13 cellular contexts compared by ENCODE assay signal in genomic region chr21:43364851-43365424, GRCh38.
DNase-seq lines count a peak whose midpoint lies in the region; ATAC-seq lines count a peak whose summit lies in the region.
"Had no signal": no experiment of that assay in that cellular context is flagged by ENCODE, and none has a peak within 500 bp of the region (broad histone marks: within the 10 kb centered on the region; RNA-seq: fewer than 3 reads in every experiment).

No MANE protein-coding gene starts in this region.

- H3K4me1 Mint-ChIP-seq in activated CD4-positive, alpha-beta T cell treated with anti-CD3 and anti-CD28 coated beads for 36 hours = peaks cover 20% of the 10 kb centered on the region
- peaks cover 24% of the 10 kb centered on the region for H3K4me1 Mint-ChIP-seq in activated CD4-positive, alpha-beta T cell treated with anti-CD3 and anti-CD28 coated beads, Interleukin-2, amount 10 ng/mL, durations not matched to agents 24 days and 14 days
- H3K4me1 Mint-ChIP-seq in activated naive CD8-positive, alpha-beta T cell treated with anti-CD3 and anti-CD28 coated beads, Interleukin-2, amount 50 U/mL, for 24 hours = peaks cover 31% of the 10 kb centered on the region
- peaks cover 61% of the 10 kb centered on the region for H3K4me1 Mint-ChIP-seq in stimulated activated memory B cell treated with anti-CD40 and anti-IgM and Interleukin-4, amounts not matched to agents 10 μg/mL and 1 μg/mL and 100 μg/mL, for 72 hours

- H3K27ac Mint-ChIP-seq in activated CD4-positive, alpha-beta T cell treated with anti-CD3 and anti-CD28 coated beads for 36 hours = peak overlapping the region; percentile 67
- no peak overlapping the region for H3K27ac Mint-ChIP-seq in activated CD4-positive, alpha-beta T cell treated with anti-CD3 and anti-CD28 coated beads, Interleukin-2, amount 10 ng/mL, durations not matched to agents 24 days and 14 days
- H3K27ac Mint-ChIP-seq in activated naive CD8-positive, alpha-beta T cell treated with anti-CD3 and anti-CD28 coated beads, Interleukin-2, amount 50 U/mL, for 24 hours = peak overlapping the region; percentile 13
- peak overlapping the region; percentile 2 for H3K27ac Mint-ChIP-seq in stimulated activated memory B cell treated with anti-CD40 and anti-IgM and Interleukin-4, amounts not matched to agents 10 μg/mL and 1 μg/mL and 100 μg/mL, for 72 hours

- H3K36me3 ChIP-seq in H7 (replicated peaks; ENCODE audit: control insufficient read depth, insufficient read depth, low read length) = no peaks in the 10 kb centered on the region
- H3K36me3 ChIP-seq: cardiac muscle cell, thoracic aorta had no signal

- POLR2A ChIA-PET in activated CD4-positive, alpha-beta T cell treated with anti-CD3 and anti-CD28 coated beads for 36 hours (lab: Charles Lee) = no interaction called here

- CTCF ChIA-PET in activated CD4-positive, alpha-beta T cell treated with anti-CD3 and anti-CD28 coated beads for 36 hours (lab: Charles Lee) = no interaction called here

- no peak overlapping the region for H3K4me3 Mint-ChIP-seq in activated CD4-positive, alpha-beta T cell treated with anti-CD3 and anti-CD28 coated beads for 36 hours
- H3K4me3 Mint-ChIP-seq in activated CD4-positive, alpha-beta T cell treated with anti-CD3 and anti-CD28 coated beads, Interleukin-2, amount 10 ng/mL, durations not matched to agents 24 days and 14 days = no peak overlapping the region
- no peak overlapping the region for H3K4me3 Mint-ChIP-seq in activated naive CD8-positive, alpha-beta T cell treated with anti-CD3 and anti-CD28 coated beads, Interleukin-2, amount 50 U/mL, for 24 hours
- no peak overlapping the region for H3K4me3 Mint-ChIP-seq in stimulated activated memory B cell treated with anti-CD40 and anti-IgM and Interleukin-4, amounts not matched to agents 10 μg/mL and 1 μg/mL and 100 μg/mL, for 72 hours

- no peaks in the 10 kb centered on the region for H3K9me3 Mint-ChIP-seq in activated CD4-positive, alpha-beta T cell treated with anti-CD3 and anti-CD28 coated beads for 36 hours (ENCODE audit: low read depth)
- H3K9me3 Mint-ChIP-seq in activated CD4-positive, alpha-beta T cell treated with anti-CD3 and anti-CD28 coated beads, Interleukin-2, amount 10 ng/mL, durations not matched to agents 24 days and 14 days = no peaks in the 10 kb centered on the region
- H3K9me3 Mint-ChIP-seq in activated naive CD8-positive, alpha-beta T cell treated with anti-CD3 and anti-CD28 coated beads, Interleukin-2, amount 50 U/mL, for 24 hours = no peaks in the 10 kb centered on the region
- H3K9me3 Mint-ChIP-seq in stimulated activated memory B cell treated with anti-CD40 and anti-IgM and Interleukin-4, amounts not matched to agents 10 μg/mL and 1 μg/mL and 100 μg/mL, for 72 hours = no peaks in the 10 kb centered on the region
- H3K9me3 Mint-ChIP-seq: activated naive CD4-positive, alpha-beta T cell treated with anti-CD3 and anti-CD28 coated beads, Interleukin-2, amount 50 U/mL, for 72 hours had no signal

- no peak for DNase-seq in activated CD4-positive, alpha-beta T cell treated with anti-CD3 and anti-CD28 coated beads for 36 hours
- no peak for DNase-seq in activated CD4-positive, alpha-beta T cell treated with anti-CD3 and anti-CD28 coated beads, Interleukin-2, amount 10 ng/mL, durations not matched to agents 24 days and 14 days
- DNase-seq in NCI-H2107 (lab: John Stamatoyannopoulos, UW) (peak; percentile 54), activated T-cell treated with anti-CD3 and anti-CD28 coated beads for 4 hours (no peak), H7 (no peak), globus pallidus (ENCODE audit: low spot score) (no peak)
- no peak for DNase-seq in activated naive CD8-positive, alpha-beta T cell treated with anti-CD3 and anti-CD28 coated beads, Interleukin-2, amount 50 U/mL, for 24 hours

- no peaks in the 10 kb centered on the region; the same call in 1 of the 2 replicates for H3K27me3 ChIP-seq in H7 (ENCODE audit: control insufficient read depth, insufficient read depth, low read length)
- H3K27me3 ChIP-seq: cardiac muscle cell had no signal

- H3K36me3 Mint-ChIP-seq in activated CD4-positive, alpha-beta T cell treated with anti-CD3 and anti-CD28 coated beads for 36 hours (ENCODE audit: low read depth) = no peaks in the 10 kb centered on the region
- H3K36me3 Mint-ChIP-seq in activated CD4-positive, alpha-beta T cell treated with anti-CD3 and anti-CD28 coated beads, Interleukin-2, amount 10 ng/mL, durations not matched to agents 24 days and 14 days (ENCODE audit: low read depth) = peaks cover 3% of the 10 kb centered on the region
- H3K36me3 Mint-ChIP-seq in activated naive CD8-positive, alpha-beta T cell treated with anti-CD3 and anti-CD28 coated beads, Interleukin-2, amount 50 U/mL, for 24 hours (ENCODE audit: low read depth) = no peaks in the 10 kb centered on the region
- no peaks in the 10 kb centered on the region for H3K36me3 Mint-ChIP-seq in stimulated activated memory B cell treated with anti-CD40 and anti-IgM and Interleukin-4, amounts not matched to agents 10 μg/mL and 1 μg/mL and 100 μg/mL, for 72 hours

- H3K27me3 Mint-ChIP-seq in activated CD4-positive, alpha-beta T cell treated with anti-CD3 and anti-CD28 coated beads for 36 hours = peaks cover 2% of the 10 kb centered on the region
- H3K27me3 Mint-ChIP-seq in activated CD4-positive, alpha-beta T cell treated with anti-CD3 and anti-CD28 coated beads, Interleukin-2, amount 10 ng/mL, durations not matched to agents 24 days and 14 days = no peaks in the 10 kb centered on the region
- peaks cover 4% of the 10 kb centered on the region for H3K27me3 Mint-ChIP-seq in activated naive CD8-positive, alpha-beta T cell treated with anti-CD3 and anti-CD28 coated beads, Interleukin-2, amount 50 U/mL, for 24 hours
- H3K27me3 Mint-ChIP-seq in stimulated activated memory B cell treated with anti-CD40 and anti-IgM and Interleukin-4, amounts not matched to agents 10 μg/mL and 1 μg/mL and 100 μg/mL, for 72 hours = no peaks in the 10 kb centered on the region

- no peak overlapping the region for H3K4me3 ChIP-seq in H7 (ENCODE audit: insufficient read depth, low read depth, low read length)
- H3K4me3 ChIP-seq: cardiac muscle cell, SK-N-MC, thoracic aorta had no signal

- ATAC-seq in activated CD4-positive, alpha-beta T cell treated with anti-CD3 and anti-CD28 coated beads for 36 hours = no peak
- ATAC-seq in activated naive CD8-positive, alpha-beta T cell treated with anti-CD3 and anti-CD28 coated beads, Interleukin-2, amount 50 U/mL, for 24 hours = no peak
- no peak for ATAC-seq in stimulated activated memory B cell treated with anti-CD40 and anti-IgM and Interleukin-4, amounts not matched to agents 10 μg/mL and 1 μg/mL and 100 μg/mL, for 72 hours
- ATAC-seq: activated naive CD4-positive, alpha-beta T cell treated with anti-CD3 and anti-CD28 coated beads, Interleukin-2, amount 50 U/mL, for 72 hours; HCT116 had no signal

- intact Hi-C loops in activated CD4-positive, alpha-beta T cell treated with anti-CD3 and anti-CD28 coated beads for 36 hours (cut with DNase I, micrococcal nuclease) = no loop called here
- intact Hi-C loops in activated CD4-positive, alpha-beta T cell treated with anti-CD3 and anti-CD28 coated beads, Interleukin-2, amount 10 ng/mL, durations not matched to agents 24 days and 14 days (cut with micrococcal nuclease) = no loop called here
